In genomic region chr3:172112348-172113123, GRCh38 we compare ENCODE assay signal across 21 cellular contexts.
DNase-seq lines count a peak whose midpoint lies in the region; ATAC-seq, FAIRE-seq and TF ChIP-seq lines count a peak whose summit lies in the region.
"Had no signal": no experiment of that assay in that cellular context is flagged by ENCODE, and none has a peak within 500 bp of the region (broad histone marks: within the 10 kb centered on the region; RNA-seq: fewer than 3 reads in every experiment).

No MANE protein-coding gene starts in this region.

- peak overlapping the region; percentile 45 for H3K27ac Mint-ChIP-seq in endodermal cell
- H3K27ac Mint-ChIP-seq in neural crest cell (ENCODE audit: unreplicated experiment), result peak overlapping the region; percentile 92

- H3K4me1 Mint-ChIP-seq in endodermal cell (peaks cover 6% of the 10 kb centered on the region), neural crest cell (peaks cover 35% of the 10 kb centered on the region)

- no peaks in the 10 kb centered on the region for H3K27me3 Mint-ChIP-seq in endodermal cell (ENCODE audit: insufficient read depth)
- H3K27me3 Mint-ChIP-seq in neural crest cell (ENCODE audit: low read depth), result no peaks in the 10 kb centered on the region

- 94% methylated on average over 11 of the region's 11 CpGs for WGBS in HepG2 (ENCODE audit: low lambda C conversion rate)
- 92% methylated on average over 11 of the region's 11 CpGs for WGBS in right lobe of liver (ENCODE audit: insufficient coverage, low coverage, low lambda C conversion rate, missing lambda C conversion rate)
- 92 to 93% methylated on average over 7 to 11 of the region's 11 CpGs for WGBS in endodermal cell (ENCODE audit: insufficient coverage in 1 of 2, insufficient read length in 1 of 2), 2 experiments

- TF ChIP-seq EP300 in HepG2 (IDR thresholded peaks at IDR 0.05; ENCODE audit: low read depth in 2 of 2, low read length in 2 of 2), result no peak
- TF ChIP-seq EP300 in HepG2 (CRISPR knock-in tag; IDR thresholded peaks at IDR 0.05; ENCODE audit: borderline replicate concordance), result no peak

- POLR2A ChIA-PET in HepG2 (lab: Yijun Ruan, JAX), result no interaction called here

- ATAC-seq in HepG2, result no peak
- no peak for ATAC-seq in right lobe of liver
- ATAC-seq in GM19463 (IDR thresholded peaks at IDR 0.05; ENCODE audit: unreplicated experiment), result no peak
- no peak for ATAC-seq in GM18520 (IDR thresholded peaks at IDR 0.05; ENCODE audit: unreplicated experiment)

- H3K36me3 Mint-ChIP-seq in endodermal cell (ENCODE audit: low read depth) (peaks cover 44% of the 10 kb centered on the region), neural crest cell (ENCODE audit: low read depth) (peaks cover 24% of the 10 kb centered on the region)

- TF ChIP-seq POLR2A in HepG2 (IDR thresholded peaks at IDR 0.05; ENCODE audit: insufficient read depth in 1 of 2, low read depth in 2 of 2, low read length in 2 of 2) (no peak), right lobe of liver (IDR thresholded peaks at IDR 0.05) (no peak)

- H2AFZ ChIP-seq in HepG2 (ENCODE audit: low read length), result no peak overlapping the region

- no peak for TF ChIP-seq RAD21 in HepG2 (CRISPR knock-in tag; IDR thresholded peaks at IDR 0.05)

- no peak for FAIRE-seq in HepG2 (lab: Jason Lieb, UNC)
- FAIRE-seq: D721Med, G401.6 had no signal

- peaks cover 96% of the 10 kb centered on the region for H4K20me1 ChIP-seq in HepG2 (ENCODE audit: insufficient read depth, low read length)

- intact Hi-C loops in HepG2 (cut with micrococcal nuclease; ENCODE audit: unreplicated experiment), result no loop called here
- intact Hi-C loops in right lobe of liver (cut with DNase I), result no loop called here

- TSS peak; percentile 11 for BruUV-seq in HepG2 (replicated peaks; lab: Mats Ljungman, UMichigan)

- no peak overlapping the region for H3K27ac ChIP-seq in HepG2 (ENCODE audit: extremely low read length, insufficient read depth, low read length)
- no peak overlapping the region for H3K27ac ChIP-seq in right lobe of liver
- no peak overlapping the region for H3K27ac ChIP-seq in endodermal cell (ENCODE audit: low read depth, low read length)
- H3K27ac ChIP-seq: RWPE1 had no signal

- H3K27me3 ChIP-seq in HepG2 (ENCODE audit: control insufficient read depth in 1 of 2, insufficient read depth in 2 of 2, low read length in 2 of 2) (no peaks in the 10 kb centered on the region), right lobe of liver (no peaks in the 10 kb centered on the region), endodermal cell (ENCODE audit: control insufficient read depth, insufficient read depth, low read length, poor library complexity, severe bottlenecking) (no peaks in the 10 kb centered on the region)
- H3K27me3 ChIP-seq: BE2C had no signal

- no peak overlapping the region for H3K4me3 Mint-ChIP-seq in endodermal cell
- no peak overlapping the region for H3K4me3 Mint-ChIP-seq in neural crest cell
- H3K4me3 Mint-ChIP-seq: CD8-positive, alpha-beta memory T cell had no signal

- H3K9me3 Mint-ChIP-seq in endodermal cell (no peaks in the 10 kb centered on the region), neural crest cell (no peaks in the 10 kb centered on the region)
- H3K9me3 Mint-ChIP-seq: CD8-positive, alpha-beta memory T cell had no signal

- H3K36me3 ChIP-seq in HepG2 (replicated peaks in 1 of 2; ENCODE audit: control insufficient read depth in 1 of 2, insufficient read depth in 2 of 2, low read length in 2 of 2), result peaks cover 20 to 81% of the 10 kb centered on the region in 2 experiments
- H3K36me3 ChIP-seq in right lobe of liver, result peaks cover 4 to 32% (median 8%) of the 10 kb centered on the region in 4 donors
- H3K36me3 ChIP-seq in endodermal cell (ENCODE audit: control insufficient read depth, insufficient read depth, low read length), result peaks cover 81% of the 10 kb centered on the region

- TF ChIP-seq CTCF in HepG2 (CRISPR knock-in tag; IDR thresholded peaks at IDR 0.05), result no peak
- TF ChIP-seq CTCF in right lobe of liver (IDR thresholded peaks at IDR 0.05), result no peak
- TF ChIP-seq CTCF in endodermal cell (conservative IDR thresholded peaks at IDR 0.05), result no peak
- TF ChIP-seq CTCF in neural crest cell (conservative IDR thresholded peaks at IDR 0.05), result no peak

- no peaks in the 10 kb centered on the region for H3K9me3 ChIP-seq in HepG2 (ENCODE audit: low read length)
- no peaks in the 10 kb centered on the region for H3K9me3 ChIP-seq in right lobe of liver
- no peaks in the 10 kb centered on the region for H3K9me3 ChIP-seq in endodermal cell (ENCODE audit: control insufficient read depth, low read length)
- H3K9me3 ChIP-seq: BE2C had no signal

- DNase-seq in HepG2 (ENCODE audit: low spot score) (no peak), right lobe of liver (no peak), endodermal cell (no peak), neural crest cell (ENCODE audit: low read depth, low spot score) (no peak), NCI-H526 treated with DMSO at 0.1 percent for 48 hours (lab: John Stamatoyannopoulos, UW) (no peak), DMS114 treated with DMSO at 0.1 percent for 48 hours (lab: John Stamatoyannopoulos, UW; ENCODE audit: unreplicated experiment) (no peak)
- DNase-seq: 8988T; BE2C; CD8-positive, alpha-beta memory T cell; DND-41; GOT3; NCI-H1417 treated with DMSO at 0.1 percent for 48 hours; NCI-H2029; NCI-H2171; NCI-H446 treated with DMSO at 0.1 percent for 48 hours; NCI-H748 treated with DMSO at 0.1 percent for 48 hours had no signal

- H3K4me1 ChIP-seq in HepG2 (ENCODE audit: insufficient read depth, low read length), result peaks cover 96% of the 10 kb centered on the region
- H3K4me1 ChIP-seq in right lobe of liver, result peaks cover 0 to 6% (median 0%) of the 10 kb centered on the region in 4 donors
- H3K4me1 ChIP-seq in endodermal cell (ENCODE audit: control insufficient read depth, insufficient read depth, low read length), result no peaks in the 10 kb centered on the region

- no peak overlapping the region for H3K9ac ChIP-seq in HepG2 (ENCODE audit: insufficient read depth, low read depth, low read length)
- H3K9ac ChIP-seq in endodermal cell (ENCODE audit: extremely low read depth, low read length, poor library complexity, severe bottlenecking), result no peak overlapping the region

- no peak overlapping the region for H3K4me3 ChIP-seq in HepG2 (replicated peaks in 1 of 3; ENCODE audit: insufficient read depth in 1 of 3, low read depth in 2 of 3, low read length in 3 of 3)
- no peak overlapping the region for H3K4me3 ChIP-seq in right lobe of liver
- no peak overlapping the region for H3K4me3 ChIP-seq in endodermal cell (ENCODE audit: low read length)

- CTCF ChIA-PET in HepG2 (lab: Yijun Ruan, JAX; ENCODE audit: low intra/inter-chr PET ratio, low total read pairs), result no interaction called here

- peaks cover 95% of the 10 kb centered on the region for H3K79me2 ChIP-seq in HepG2 (ENCODE audit: insufficient read depth, low read length)

- H3K4me2 ChIP-seq in HepG2 (ENCODE audit: low read depth, low read length), result no peak overlapping the region

- in situ Hi-C loops in HepG2 (cut with HindIII; ENCODE audit: extremely low pct_ligation_motif_present, low pct_unique_long_range_greater_than_20kb), result no loop called here

TF ChIP-seq in HepG2, 621 proteins besides CTCF, POLR2A, EP300 and RAD21:
- TF ChIP-seq ZNF7 (CRISPR knock-in tag; IDR thresholded peaks at IDR 0.05) (no peak), RBM22 (optimal IDR thresholded peaks at IDR 0.05; ENCODE audit: low read length) (peak; percentile 99), POLR2G (IDR thresholded peaks at IDR 0.05; ENCODE audit: low read depth, low read length) (peak; percentile 56), ZNF331 (CRISPR knock-in tag; IDR thresholded peaks at IDR 0.05) (no peak), TFAP4 (IDR thresholded peaks at IDR 0.05; ENCODE audit: borderline replicate concordance, low read depth) (no peak)
